ENCODE assay signal across 7 cellular contexts in the genomic region with DNA sequence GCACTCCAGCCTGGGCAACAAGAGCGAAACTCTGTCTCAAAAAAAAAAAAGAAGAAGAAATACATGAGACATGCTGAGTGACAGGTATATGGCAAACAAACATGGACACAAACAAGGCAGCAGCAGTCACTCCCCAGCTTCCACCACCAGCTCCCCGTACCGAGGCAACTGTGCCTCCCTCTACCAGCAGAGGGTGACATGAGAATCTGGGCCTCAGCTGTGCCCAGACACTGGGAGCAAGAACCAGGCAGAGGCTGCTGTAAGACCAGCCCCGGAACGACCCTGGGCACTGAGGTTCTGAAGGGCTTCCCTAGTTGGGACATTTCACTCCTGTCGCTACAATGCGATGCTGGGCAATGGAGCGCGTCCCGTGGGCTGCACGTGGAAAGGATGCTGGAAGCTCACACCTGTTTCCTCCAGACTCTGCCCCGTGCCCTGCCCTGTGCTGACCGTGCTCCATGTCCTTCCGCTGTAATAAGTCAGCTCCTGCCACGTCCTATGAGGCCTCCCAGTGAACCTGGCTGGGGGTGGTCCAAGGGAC.
DNase-seq lines count a peak whose midpoint lies in the region; TF ChIP-seq lines count a peak whose summit lies in the region.
"Had no signal": no experiment of that assay in that cellular context is flagged by ENCODE, and none has a peak within 500 bp of the region (broad histone marks: within the 10 kb centered on the region; RNA-seq: fewer than 3 reads in every experiment).

No MANE protein-coding gene starts in this region.

- no peaks in the 10 kb centered on the region for H3K27me3 ChIP-seq in brain microvascular endothelial cell (replicated peaks)

- H3K36me3 ChIP-seq in brain microvascular endothelial cell (replicated peaks): peaks cover 7% of the 10 kb centered on the region

- in situ Hi-C loops in brain microvascular endothelial cell (cut with HindIII; ENCODE audit: low pct_ligation_motif_present, low sequenced_read_pairs): no loop called here

- no peak overlapping the region for H3K27ac ChIP-seq in brain microvascular endothelial cell

- TF ChIP-seq CTCF in brain microvascular endothelial cell (IDR thresholded peaks at IDR 0.05; ENCODE audit: low read depth, low read length, missing control alignments) (peak; percentile 68), retinal pigment epithelial cell (conservative IDR thresholded peaks at IDR 0.05; ENCODE audit: low read depth, low read length) (peak; percentile 28)

- DNase-seq in activated CD4-positive, alpha-beta T cell treated with anti-CD3 and anti-CD28 coated beads, Interleukin-2, amount 50 U/mL, for 1 hour: peak; percentile 8
- no peak for DNase-seq in activated CD4-positive, alpha-beta T cell treated with anti-CD3 and anti-CD28 coated beads for 48 hours
- no peak for DNase-seq in brain microvascular endothelial cell
- DNase-seq in retinal pigment epithelial cell (ENCODE audit: low read depth): no peak
- DNase-seq in activated naive CD4-positive, alpha-beta T cell treated with anti-CD3 and anti-CD28 coated beads, Interleukin-2, amount 50 U/mL, for 16 hours: no peak
- no peak for DNase-seq in EL
- DNase-seq: NCI-H2081 treated with DMSO at 0.1 percent for 48 hours had no signal

- H3K4me3 ChIP-seq in brain microvascular endothelial cell (ENCODE audit: low read depth, low read length) (no peak overlapping the region), retinal pigment epithelial cell (ENCODE audit: low read length) (no peak overlapping the region)
